In genomic region chr16:88453217-88453531, GRCh38 we compare ENCODE assay signal across 8 cellular contexts. TPM values are rescaled to one million over a fixed set of nuclear protein-coding genes. Genes with fewer than 3 reads are reported as not detected.
DNase-seq lines count a peak whose midpoint lies in the region; ATAC-seq and TF ChIP-seq lines count a peak whose summit lies in the region.

ZFPM1 (plus strand) TSS chr16:88453280; CDS start chr16:88453639, 359 bp downstream.

- intact Hi-C loops in left lung (cut with DNase I): no loop called here
- intact Hi-C loops in transverse colon (cut with DNase I; ENCODE audit: low total_unique reads): no loop called here

- no peaks in the 10 kb centered on the region for H3K9me3 ChIP-seq in left lung
- no peaks in the 10 kb centered on the region for H3K9me3 ChIP-seq in transverse colon

- no peak for TF ChIP-seq EP300 in transverse colon (IDR thresholded peaks at IDR 0.05; ENCODE audit: low read depth)

- CTCF ChIA-PET in activated CD8-positive, alpha-beta memory T cell treated with anti-CD3 and anti-CD28 coated beads, Interleukin-2, amount 10 ng/mL, durations not matched to agents 7 days and 5 days (lab: Charles Lee): interaction anchor here (1.0 to 2.0 kb wide), 5 partner anchors 12 to 714 kb away, joined by 3 to 5 read pairs (median 3); partner anchors contain the start of gene ZC3H18

- H3K27me3 ChIP-seq in left lung (peaks cover 0 to 55% of the 10 kb centered on the region in 2 donors), transverse colon (peaks cover 12% of the 10 kb centered on the region)

- no peak for DNase-seq in activated CD8-positive, alpha-beta memory T cell treated with anti-CD3 and anti-CD28 coated beads, Interleukin-2, amount 10 ng/mL, durations not matched to agents 7 days and 5 days
- no peak for DNase-seq in activated CD8-positive, alpha-beta memory T cell treated with anti-CD3 and anti-CD28 coated beads for 24 hours
- no peak for DNase-seq in left lung
- no peak for DNase-seq in transverse colon
- no peak for DNase-seq in NCI-H187 (lab: John Stamatoyannopoulos, UW)

- H3K4me1 Mint-ChIP-seq in activated CD8-positive, alpha-beta memory T cell treated with anti-CD3 and anti-CD28 coated beads, Interleukin-2, amount 10 ng/mL, durations not matched to agents 7 days and 5 days: peaks cover 25% of the 10 kb centered on the region
- peaks cover 5% of the 10 kb centered on the region for H3K4me1 Mint-ChIP-seq in activated T-helper 17 cell treated with anti-CD3 and anti-CD28 coated beads, Interleukin-2, amount 50 U/mL, for 72 hours

- H3K4me1 ChIP-seq in left lung: peaks cover 11 to 44% of the 10 kb centered on the region in 2 donors
- peaks cover 19 to 40% (median 30%) of the 10 kb centered on the region in 4 donors for H3K4me1 ChIP-seq in transverse colon

- H3K27me3 Mint-ChIP-seq in activated CD8-positive, alpha-beta memory T cell treated with anti-CD3 and anti-CD28 coated beads, Interleukin-2, amount 10 ng/mL, durations not matched to agents 7 days and 5 days: no peaks in the 10 kb centered on the region
- no peaks in the 10 kb centered on the region for H3K27me3 Mint-ChIP-seq in activated T-helper 17 cell treated with anti-CD3 and anti-CD28 coated beads, Interleukin-2, amount 50 U/mL, for 72 hours

- TF ChIP-seq CTCF in left lung (IDR thresholded peaks at IDR 0.05) (no peak), transverse colon (IDR thresholded peaks at IDR 0.05) (no peak)

- no peaks in the 10 kb centered on the region for H3K9me3 Mint-ChIP-seq in activated CD8-positive, alpha-beta memory T cell treated with anti-CD3 and anti-CD28 coated beads, Interleukin-2, amount 10 ng/mL, durations not matched to agents 7 days and 5 days (ENCODE audit: low read depth)
- no peaks in the 10 kb centered on the region for H3K9me3 Mint-ChIP-seq in activated T-helper 17 cell treated with anti-CD3 and anti-CD28 coated beads, Interleukin-2, amount 50 U/mL, for 72 hours

- peak; percentile 69 for ATAC-seq in activated CD8-positive, alpha-beta memory T cell treated with anti-CD3 and anti-CD28 coated beads, Interleukin-2, amount 10 ng/mL, durations not matched to agents 7 days and 5 days
- peak; percentile 63 for ATAC-seq in activated T-helper 17 cell treated with anti-CD3 and anti-CD28 coated beads, Interleukin-2, amount 50 U/mL, for 72 hours (replicated peaks)
- ATAC-seq in left lung (no peak), GM21381 (IDR thresholded peaks at IDR 0.05; ENCODE audit: unreplicated experiment) (no peak), GM19463 (IDR thresholded peaks at IDR 0.05; ENCODE audit: unreplicated experiment) (no peak)

- 0% methylated on average over 2 of the region's 57 CpGs; no CpG with 5 or more reads in 1 of the 2 donors for WGBS in transverse colon (ENCODE audit: low coverage in 1 of 2), 2 donors

- in situ Hi-C loops in transverse colon (cut with MboI; ENCODE audit: low pct_ligation_motif_present in 1 of 4, low pct_unique_long_range_greater_than_20kb in 1 of 4, low sequenced_read_pairs in 3 of 4): no loop called here

- H3K27ac Mint-ChIP-seq in activated CD8-positive, alpha-beta memory T cell treated with anti-CD3 and anti-CD28 coated beads, Interleukin-2, amount 10 ng/mL, durations not matched to agents 7 days and 5 days: peak within 1 kb of the TSS; percentile 86
- H3K27ac Mint-ChIP-seq in activated T-helper 17 cell treated with anti-CD3 and anti-CD28 coated beads, Interleukin-2, amount 50 U/mL, for 72 hours: peak within 1 kb of the TSS; percentile 83

- H3K36me3 Mint-ChIP-seq in activated CD8-positive, alpha-beta memory T cell treated with anti-CD3 and anti-CD28 coated beads, Interleukin-2, amount 10 ng/mL, durations not matched to agents 7 days and 5 days: no peaks in the 10 kb centered on the region
- peaks cover 16% of the 10 kb centered on the region for H3K36me3 Mint-ChIP-seq in activated T-helper 17 cell treated with anti-CD3 and anti-CD28 coated beads, Interleukin-2, amount 50 U/mL, for 72 hours (ENCODE audit: low read depth)

- H3K27ac ChIP-seq in left lung (peak within 1 kb of the TSS; percentile 50 to 69), transverse colon (peak within 1 kb of the TSS; percentile 73 to 85 (median 84))

- H3K36me3 ChIP-seq in left lung: no peaks in the 10 kb centered on the region
- no peaks in the 10 kb centered on the region for H3K36me3 ChIP-seq in transverse colon

- H3K4me3 ChIP-seq in left lung (peak within 1 kb of the TSS; percentile 56 to 63), transverse colon (peak within 1 kb of the TSS; percentile 56 to 67 (median 60))

- TF ChIP-seq POLR2A in transverse colon (IDR thresholded peaks at IDR 0.05): no peak

- H3K4me3 Mint-ChIP-seq in activated CD8-positive, alpha-beta memory T cell treated with anti-CD3 and anti-CD28 coated beads, Interleukin-2, amount 10 ng/mL, durations not matched to agents 7 days and 5 days: peak within 1 kb of the TSS; percentile 84
- H3K4me3 Mint-ChIP-seq in activated T-helper 17 cell treated with anti-CD3 and anti-CD28 coated beads, Interleukin-2, amount 50 U/mL, for 72 hours: peak within 1 kb of the TSS; percentile 89

RNA-seq across cellular contexts. Expression of gene ZFPM1, which starts in this region (rescaled TPM):
- total RNA-seq in activated CD8-positive, alpha-beta memory T cell treated with anti-CD3 and anti-CD28 coated beads, Interleukin-2, amount 10 ng/mL, durations not matched to agents 7 days and 5 days: 10 to 100 TPM; 15.1 to 21.0 TPM
- total RNA-seq in activated T-helper 17 cell treated with anti-CD3 and anti-CD28 coated beads, Interleukin-2, amount 50 U/mL, for 72 hours: 10 to 100 TPM; 12.2 to 22.1 TPM
- total RNA-seq in left lung: 1 to 10 TPM; 6.2 to 7.0 TPM
- total RNA-seq in transverse colon: 1 to 10 TPM; 1.2 to 4.6 (median 3.1) TPM

Comparison
In these comparisons a context has a peak if more than half of its experiments do, and no peak if none do; other contexts are left out.
1. ATAC-seq: peak in activated CD8-positive, alpha-beta memory T cell treated with anti-CD3 and anti-CD28 coated beads, Interleukin-2, amount 10 ng/mL, durations not matched to agents 7 days and 5 days (single experiment) and activated T-helper 17 cell treated with anti-CD3 and anti-CD28 coated beads, Interleukin-2, amount 50 U/mL, for 72 hours (single experiment); none in left lung (single experiment), GM21381 (single experiment) and GM19463 (single experiment).